In genomic region chr6:161348628-161348994, GRCh38 we compare ENCODE assay signal across 39 cellular contexts.
"Had no signal": no experiment of that assay in that cellular context is flagged by ENCODE, and none has a peak within 500 bp of the region (broad histone marks: within the 10 kb centered on the region; RNA-seq: fewer than 3 reads in every experiment).

No MANE protein-coding gene starts in this region.

- H3K4me1 Mint-ChIP-seq: activated naive CD4-positive, alpha-beta T cell treated with anti-CD3 and anti-CD28 coated beads, Interleukin-2, amount 50 U/mL, for 24 hours; activated naive CD8-positive, alpha-beta T cell treated with anti-CD3 and anti-CD28 coated beads for 36 hours; activated naive CD8-positive, alpha-beta T cell treated with anti-CD3 and anti-CD28 coated beads, Interleukin-2, amount 50 U/mL, for 24 hours; activated T-helper 17 cell treated with anti-CD3 and anti-CD28 coated beads, Interleukin-2, amount 50 U/mL, for 72 hours; brain; central memory CD8-positive, alpha-beta T cell had no signal

- H3K9me3 ChIP-seq: adrenal gland, ascending aorta, body of pancreas, breast epithelium had no signal

- H3K9me3 Mint-ChIP-seq: activated naive CD4-positive, alpha-beta T cell treated with anti-CD3 and anti-CD28 coated beads for 36 hours; activated naive CD4-positive, alpha-beta T cell treated with anti-CD3 and anti-CD28 coated beads, Interleukin-2, amount 10 ng/mL, durations not matched to agents 7 days and 5 days; activated naive CD4-positive, alpha-beta T cell treated with anti-CD3 and anti-CD28 coated beads, Interleukin-2, amount 50 U/mL, for 24 hours; activated naive CD4-positive, alpha-beta T cell treated with anti-CD3 and anti-CD28 coated beads, Interleukin-2, amount 50 U/mL, for 72 hours; activated naive CD8-positive, alpha-beta T cell treated with anti-CD3 and anti-CD28 coated beads for 36 hours; activated naive CD8-positive, alpha-beta T cell treated with anti-CD3 and anti-CD28 coated beads, Interleukin-2, amount 10 ng/mL, durations not matched to agents 7 days and 5 days; activated naive CD8-positive, alpha-beta T cell treated with anti-CD3 and anti-CD28 coated beads, Interleukin-2, amount 50 U/mL, for 24 hours; activated T-cell treated with anti-CD3 and anti-CD28 coated beads, Interleukin-2, amount 50 U/mL, for 24 hours; activated T-cell treated with anti-CD3 and anti-CD28 coated beads, Interleukin-2, amount 50 U/mL, for 4 hours; activated T-cell treated with anti-CD3 and anti-CD28 coated beads, Interleukin-2, amount 50 U/mL, for 72 hours; activated T-helper 1 cell treated with anti-CD3 and anti-CD28 coated beads, Interleukin-12 subunit alpha, Interleukin-12 subunit beta, Interleukin-2, Interleukin-4 antibody, amounts not matched to agents 30 ng/mL and 10 ng/mL and 1 ng/mL, durations not matched to agents 14 hours and 24 hours and 36 hours; activated T-helper 17 cell treated with anti-CD3 and anti-CD28 coated beads, Interleukin-2, amount 50 U/mL, for 72 hours; activated T-helper 2 cell treated with anti-CD3 and anti-CD28 coated beads, Interferon-gamma antibody, Interleukin-2, Interleukin-4, amounts not matched to agents 10 μg/mL and 5 μg/mL and 100 μg/mL, durations not matched to agents 14 hours and 24 hours and 36 hours; brain; central memory CD8-positive, alpha-beta T cell had no signal

- H3K4me3 Mint-ChIP-seq: activated naive CD4-positive, alpha-beta T cell treated with anti-CD3 and anti-CD28 coated beads for 36 hours; activated naive CD4-positive, alpha-beta T cell treated with anti-CD3 and anti-CD28 coated beads, Interleukin-2, amount 10 ng/mL, durations not matched to agents 7 days and 5 days; activated naive CD4-positive, alpha-beta T cell treated with anti-CD3 and anti-CD28 coated beads, Interleukin-2, amount 50 U/mL, for 24 hours; activated naive CD8-positive, alpha-beta T cell; activated naive CD8-positive, alpha-beta T cell treated with anti-CD3 and anti-CD28 coated beads for 36 hours; activated naive CD8-positive, alpha-beta T cell treated with anti-CD3 and anti-CD28 coated beads, Interleukin-2, amount 10 ng/mL, durations not matched to agents 7 days and 5 days; activated naive CD8-positive, alpha-beta T cell treated with anti-CD3 and anti-CD28 coated beads, Interleukin-2, amount 50 U/mL, for 24 hours; activated T-cell treated with anti-CD3 and anti-CD28 coated beads, Interleukin-2, amount 50 U/mL, for 24 hours; activated T-cell treated with anti-CD3 and anti-CD28 coated beads, Interleukin-2, amount 50 U/mL, for 4 hours; activated T-cell treated with anti-CD3 and anti-CD28 coated beads, Interleukin-2, amount 50 U/mL, for 72 hours; activated T-helper 1 cell treated with anti-CD3 and anti-CD28 coated beads, Interleukin-12 subunit alpha, Interleukin-12 subunit beta, Interleukin-2, Interleukin-4 antibody, amounts not matched to agents 30 ng/mL and 10 ng/mL and 1 ng/mL, durations not matched to agents 14 hours and 24 hours and 36 hours; activated T-helper 17 cell treated with anti-CD3 and anti-CD28 coated beads, Interleukin-2, amount 50 U/mL, for 72 hours; brain; central memory CD8-positive, alpha-beta T cell had no signal

- H3K27me3 ChIP-seq: adrenal gland, ascending aorta, body of pancreas, brain microvascular endothelial cell, breast epithelium, cardiac muscle cell had no signal

- H3K27ac ChIP-seq: adrenal gland, ascending aorta, body of pancreas, brain microvascular endothelial cell, breast epithelium, cardiac muscle cell had no signal

- H3K4me3 ChIP-seq: adrenal gland, ascending aorta, body of pancreas, breast epithelium, cardiac muscle cell had no signal

- DNase-seq: activated effector memory CD4-positive, alpha-beta T cell treated with anti-CD3 and anti-CD28 coated beads, Interleukin-2, amount 50 U/mL, for 16 hours; activated effector memory CD4-positive, alpha-beta T cell treated with Interleukin-2 at 50 U/mL for 16 hours; activated gamma-delta T cell; activated gamma-delta T cell treated with Interleukin-2 at 50 U/mL for 16 hours; activated naive CD4-positive, alpha-beta T cell; activated naive CD4-positive, alpha-beta T cell treated with anti-CD3 and anti-CD28 coated beads for 36 hours; activated naive CD4-positive, alpha-beta T cell treated with anti-CD3 and anti-CD28 coated beads, Interleukin-2, amount 10 ng/mL, durations not matched to agents 7 days and 5 days; activated naive CD4-positive, alpha-beta T cell treated with anti-CD3 and anti-CD28 coated beads, Interleukin-2, amount 50 U/mL, for 16 hours; activated naive CD4-positive, alpha-beta T cell treated with Interleukin-2 at 50 U/mL for 16 hours; activated naive CD8-positive, alpha-beta T cell treated with anti-CD3 and anti-CD28 coated beads for 36 hours; activated naive CD8-positive, alpha-beta T cell treated with anti-CD3 and anti-CD28 coated beads, Interleukin-2, amount 10 ng/mL, durations not matched to agents 7 days and 5 days; activated naive CD8-positive, alpha-beta T cell treated with anti-CD3 and anti-CD28 coated beads, Interleukin-2, amount 50 U/mL, for 24 hours; activated T-cell treated with anti-CD3 and anti-CD28 coated beads, Interleukin-2, amount 50 U/mL, for 24 hours; activated T-cell treated with anti-CD3 and anti-CD28 coated beads, Interleukin-2, amount 50 U/mL, for 4 hours; activated T-cell treated with anti-CD3 and anti-CD28 coated beads, Interleukin-2, amount 50 U/mL, for 48 hours; activated T-cell treated with anti-CD3 and anti-CD28 coated beads, Interleukin-2, amount 50 U/mL, for 72 hours; adrenal gland; amniotic stem cell; amygdala; anterior cingulate cortex; aorta; body of pancreas; brain microvascular endothelial cell; caudate nucleus; central memory CD4-positive, alpha-beta T cell; cerebellar nuclear complex had no signal

- ATAC-seq: activated naive CD4-positive, alpha-beta T cell treated with anti-CD3 and anti-CD28 coated beads, Interleukin-2, amount 50 U/mL, for 72 hours; activated naive CD8-positive, alpha-beta T cell treated with anti-CD3 and anti-CD28 coated beads, Interleukin-2, amount 50 U/mL, for 24 hours; activated T-cell treated with anti-CD3 and anti-CD28 coated beads, Interleukin-2, amount 50 U/mL, for 4 hours; activated T-cell treated with anti-CD3 and anti-CD28 coated beads, Interleukin-2, amount 50 U/mL, for 72 hours; activated T-helper 17 cell treated with anti-CD3 and anti-CD28 coated beads, Interleukin-2, amount 50 U/mL, for 72 hours; body of pancreas had no signal

- H3K27ac Mint-ChIP-seq: activated naive CD4-positive, alpha-beta T cell treated with anti-CD3 and anti-CD28 coated beads for 36 hours; activated naive CD4-positive, alpha-beta T cell treated with anti-CD3 and anti-CD28 coated beads, Interleukin-2, amount 10 ng/mL, durations not matched to agents 7 days and 5 days; activated naive CD4-positive, alpha-beta T cell treated with anti-CD3 and anti-CD28 coated beads, Interleukin-2, amount 50 U/mL, for 24 hours; activated naive CD8-positive, alpha-beta T cell; activated naive CD8-positive, alpha-beta T cell treated with anti-CD3 and anti-CD28 coated beads for 36 hours; activated naive CD8-positive, alpha-beta T cell treated with anti-CD3 and anti-CD28 coated beads, Interleukin-2, amount 10 ng/mL, durations not matched to agents 7 days and 5 days; activated naive CD8-positive, alpha-beta T cell treated with anti-CD3 and anti-CD28 coated beads, Interleukin-2, amount 50 U/mL, for 24 hours; activated T-cell treated with anti-CD3 and anti-CD28 coated beads, Interleukin-2, amount 50 U/mL, for 24 hours; activated T-cell treated with anti-CD3 and anti-CD28 coated beads, Interleukin-2, amount 50 U/mL, for 72 hours; activated T-helper 1 cell treated with anti-CD3 and anti-CD28 coated beads, Interleukin-12 subunit alpha, Interleukin-12 subunit beta, Interleukin-2, Interleukin-4 antibody, amounts not matched to agents 30 ng/mL and 10 ng/mL and 1 ng/mL, durations not matched to agents 14 hours and 24 hours and 36 hours; activated T-helper 17 cell treated with anti-CD3 and anti-CD28 coated beads, Interleukin-2, amount 50 U/mL, for 72 hours; activated T-helper 2 cell treated with anti-CD3 and anti-CD28 coated beads, Interferon-gamma antibody, Interleukin-2, Interleukin-4, amounts not matched to agents 10 μg/mL and 5 μg/mL and 100 μg/mL, durations not matched to agents 14 hours and 24 hours and 36 hours; brain had no signal

- H3K4me1 ChIP-seq: adrenal gland, ascending aorta, body of pancreas, breast epithelium had no signal

- H3K36me3 ChIP-seq: adrenal gland, ascending aorta, brain microvascular endothelial cell, breast epithelium, cardiac muscle cell had no signal

- H3K27me3 Mint-ChIP-seq: activated naive CD4-positive, alpha-beta T cell treated with anti-CD3 and anti-CD28 coated beads, Interleukin-2, amount 10 ng/mL, durations not matched to agents 7 days and 5 days; activated naive CD4-positive, alpha-beta T cell treated with anti-CD3 and anti-CD28 coated beads, Interleukin-2, amount 50 U/mL, for 24 hours; activated naive CD8-positive, alpha-beta T cell; activated naive CD8-positive, alpha-beta T cell treated with anti-CD3 and anti-CD28 coated beads for 36 hours; activated naive CD8-positive, alpha-beta T cell treated with anti-CD3 and anti-CD28 coated beads, Interleukin-2, amount 10 ng/mL, durations not matched to agents 7 days and 5 days; activated naive CD8-positive, alpha-beta T cell treated with anti-CD3 and anti-CD28 coated beads, Interleukin-2, amount 50 U/mL, for 24 hours; activated T-cell treated with anti-CD3 and anti-CD28 coated beads, Interleukin-2, amount 50 U/mL, for 24 hours; activated T-helper 17 cell treated with anti-CD3 and anti-CD28 coated beads, Interleukin-2, amount 50 U/mL, for 72 hours; brain; central memory CD8-positive, alpha-beta T cell had no signal

- FAIRE-seq: astrocyte, bronchial epithelial cell had no signal
